6 cellular contexts compared by ENCODE assay signal in the genomic region with DNA sequence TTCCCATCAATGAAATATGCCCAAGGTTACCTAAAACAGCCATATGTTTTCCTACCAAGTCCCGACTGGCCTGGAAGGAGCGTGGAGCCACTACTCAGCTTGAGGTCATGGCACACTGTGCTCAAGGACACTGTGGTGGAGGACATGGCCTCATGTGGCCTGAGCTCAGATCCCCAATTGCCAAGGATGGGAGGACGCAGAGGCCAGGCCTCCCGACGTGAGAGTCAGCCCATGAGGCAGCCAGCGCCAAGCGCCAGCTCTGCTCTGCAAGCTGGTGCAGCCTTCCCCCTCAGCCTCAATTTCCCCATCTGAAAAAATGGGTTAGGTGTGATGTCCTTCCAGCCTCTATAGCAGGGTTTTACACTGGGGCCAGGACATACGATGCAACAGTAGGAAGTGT.
"Had no signal": no experiment of that assay in that cellular context is flagged by ENCODE, and none has a peak within 500 bp of the region (broad histone marks: within the 10 kb centered on the region; RNA-seq: fewer than 3 reads in every experiment).

No MANE protein-coding gene starts in this region.

- H2AFZ ChIP-seq: GM23338 had no signal

- DNase-seq: H7, HCEC 1CT, IMR-90 had no signal

- H3K4me2 ChIP-seq: GM23338 had no signal

- FAIRE-seq: HTR-8/SVneo, K562 had no signal

- H3K27ac Mint-ChIP-seq: GM23338 had no signal

- H3K4me3 Mint-ChIP-seq: GM23338 had no signal

- H3K4me3 ChIP-seq: GM23338, K562 had no signal
